ENCODE assay signal across 11 cellular contexts in genomic region chr1:26540346-26540745, GRCh38. TPM values are rescaled to one million over a fixed set of nuclear protein-coding genes. Genes with fewer than 3 reads are reported as not detected.
DNase-seq lines count a peak whose midpoint lies in the region; ATAC-seq and TF ChIP-seq lines count a peak whose summit lies in the region.
"Had no signal": no experiment of that assay in that cellular context is flagged by ENCODE, and none has a peak within 500 bp of the region (broad histone marks: within the 10 kb centered on the region; RNA-seq: fewer than 3 reads in every experiment).

No MANE protein-coding gene starts in this region.

- H3K9me2 ChIP-seq in Loucy (replicated peaks; ENCODE audit: low read depth, low read length) = no peaks in the 10 kb centered on the region

- no peaks in the 10 kb centered on the region for H4K20me1 ChIP-seq in Loucy (ENCODE audit: insufficient read depth, low read length, poor library complexity, severe bottlenecking)

- peak overlapping the region; percentile 28 for H3K4me3 ChIP-seq in CD8-positive, alpha-beta memory T cell (ENCODE audit: low read length)
- no peak overlapping the region for H3K4me3 ChIP-seq in Loucy (ENCODE audit: low read length, poor library complexity, severe bottlenecking)
- H3K4me3 ChIP-seq: gastrocnemius medialis had no signal

- H3K27ac ChIP-seq in CD8-positive, alpha-beta memory T cell (ENCODE audit: low read depth, low read length) = no peak overlapping the region
- H3K27ac ChIP-seq: gastrocnemius medialis had no signal

- no peak for ATAC-seq in activated naive CD8-positive, alpha-beta T cell treated with anti-CD3 and anti-CD28 coated beads, Interleukin-2, amount 10 ng/mL, durations not matched to agents 7 days and 5 days (ENCODE audit: low read depth)
- no peak for ATAC-seq in GM21528 (IDR thresholded peaks at IDR 0.05; ENCODE audit: low FRiP score, unreplicated experiment)
- ATAC-seq: gastrocnemius medialis had no signal

- no peaks in the 10 kb centered on the region for H3K36me3 Mint-ChIP-seq in CD8-positive, alpha-beta memory T cell
- peaks cover 10% of the 10 kb centered on the region for H3K36me3 Mint-ChIP-seq in activated naive CD8-positive, alpha-beta T cell treated with anti-CD3 and anti-CD28 coated beads, Interleukin-2, amount 10 ng/mL, durations not matched to agents 7 days and 5 days
- H3K36me3 Mint-ChIP-seq in neural crest cell (ENCODE audit: low read depth) = peaks cover 5% of the 10 kb centered on the region

- no peak overlapping the region for H2AFZ ChIP-seq in Loucy (ENCODE audit: low read length)

- CTCF ChIA-PET in CD8-positive, alpha-beta memory T cell (lab: Charles Lee) = interaction anchor here (1.1 to 6.4 kb wide), 10 partner anchors 8 to 293 kb away, joined by 4 to 54 read pairs (median 10); partner anchors contain the start of genes PIGV and RPS6KA1

- no peaks in the 10 kb centered on the region for H3K27me3 ChIP-seq in CD8-positive, alpha-beta memory T cell (ENCODE audit: insufficient read depth, low read length, poor library complexity, severe bottlenecking)
- no peaks in the 10 kb centered on the region for H3K27me3 ChIP-seq in Loucy (ENCODE audit: insufficient read depth, low read length, poor library complexity, severe bottlenecking)
- H3K27me3 ChIP-seq: gastrocnemius medialis had no signal

- H3F3A ChIP-seq in Loucy (ENCODE audit: low read depth) = 0 out of 2 replicates have a peak, but pooled peaks cover 8% of the 10 kb centered on the region

- peaks cover 0 to 1% of the 10 kb centered on the region in 2 donors for H3K27me3 Mint-ChIP-seq in CD8-positive, alpha-beta memory T cell
- no peaks in the 10 kb centered on the region for H3K27me3 Mint-ChIP-seq in activated naive CD8-positive, alpha-beta T cell treated with anti-CD3 and anti-CD28 coated beads, Interleukin-2, amount 10 ng/mL, durations not matched to agents 7 days and 5 days
- H3K27me3 Mint-ChIP-seq in neural crest cell (ENCODE audit: low read depth) = no peaks in the 10 kb centered on the region

- H3K4me1 ChIP-seq in CD8-positive, alpha-beta memory T cell (ENCODE audit: insufficient read depth, low read length) = peaks cover 84% of the 10 kb centered on the region
- peaks cover 48% of the 10 kb centered on the region for H3K4me1 ChIP-seq in Loucy (ENCODE audit: insufficient read depth, low read length, poor library complexity, severe bottlenecking)

- H3K9ac ChIP-seq in Loucy (ENCODE audit: low read depth, low read length, poor library complexity, severe bottlenecking) = peak overlapping the region; percentile 29

- no peak for TF ChIP-seq CTCF in Loucy (conservative IDR thresholded peaks at IDR 0.05; ENCODE audit: low read length)
- no peak for TF ChIP-seq CTCF in neural crest cell (conservative IDR thresholded peaks at IDR 0.05)

- peaks cover 68 to 84% (median 76%) of the 10 kb centered on the region in 3 donors for H3K4me1 Mint-ChIP-seq in CD8-positive, alpha-beta memory T cell
- H3K4me1 Mint-ChIP-seq in activated naive CD8-positive, alpha-beta T cell treated with anti-CD3 and anti-CD28 coated beads, Interleukin-2, amount 10 ng/mL, durations not matched to agents 7 days and 5 days = peaks cover 66% of the 10 kb centered on the region
- peaks cover 46% of the 10 kb centered on the region for H3K4me1 Mint-ChIP-seq in neural crest cell

- H3K4me3 Mint-ChIP-seq in CD8-positive, alpha-beta memory T cell = peak overlapping the region in 6 of 7 donors; percentile 59 to 83 (median 62)
- H3K4me3 Mint-ChIP-seq in activated naive CD8-positive, alpha-beta T cell treated with anti-CD3 and anti-CD28 coated beads, Interleukin-2, amount 10 ng/mL, durations not matched to agents 7 days and 5 days = peak overlapping the region; percentile 72
- no peak overlapping the region for H3K4me3 Mint-ChIP-seq in neural crest cell

- H3K36me3 ChIP-seq in CD8-positive, alpha-beta memory T cell (ENCODE audit: insufficient read depth, low read length) = no peaks in the 10 kb centered on the region
- H3K36me3 ChIP-seq in Loucy (ENCODE audit: insufficient read depth, low read length) = no peaks in the 10 kb centered on the region
- H3K36me3 ChIP-seq: gastrocnemius medialis had no signal

- POLR2A ChIA-PET in CD8-positive, alpha-beta memory T cell (lab: Charles Lee) = interaction anchor here (2.0 kb wide), 1 partner anchor 10 kb away, joined by 8 read pairs; the partner anchor contains the start of gene RPS6KA1
- POLR2A ChIA-PET in activated naive CD8-positive, alpha-beta T cell treated with anti-CD3 and anti-CD28 coated beads, Interleukin-2, amount 10 ng/mL, durations not matched to agents 7 days and 5 days (lab: Charles Lee) = interaction anchor here (1.0 to 5.9 kb wide), 4 partner anchors 10 to 247 kb away, joined by 4 to 67 read pairs (median 16); partner anchors contain the start of genes PIGV and RPS6KA1

- no peak for DNase-seq in CD8-positive, alpha-beta memory T cell
- no peak for DNase-seq in activated naive CD8-positive, alpha-beta T cell treated with anti-CD3 and anti-CD28 coated beads, Interleukin-2, amount 10 ng/mL, durations not matched to agents 7 days and 5 days
- no peak for DNase-seq in neural crest cell (ENCODE audit: low read depth, low spot score)
- no peak for DNase-seq in NCI-H2029 treated with DMSO at 0.1 percent for 48 hours (lab: John Stamatoyannopoulos, UW)
- no peak for DNase-seq in NCI-H2227 (lab: John Stamatoyannopoulos, UW; ENCODE audit: unreplicated experiment)
- DNase-seq in stimulated activated naive CD4-positive, alpha-beta T cell treated with Interleukin-2 at 50 U/mL for 16 hours (lab: John Stamatoyannopoulos, UW) = no peak
- DNase-seq: gastrocnemius medialis; nucleus accumbens; stimulated activated CD4-positive, alpha-beta T cell treated with anti-CD3 and anti-CD28 coated beads, Interleukin-12 subunit alpha, Interleukin-12 subunit beta, amount 100 ng/mL, for 4 hours had no signal

- H3K9me3 Mint-ChIP-seq in CD8-positive, alpha-beta memory T cell = no peaks in the 10 kb centered on the region
- H3K9me3 Mint-ChIP-seq in activated naive CD8-positive, alpha-beta T cell treated with anti-CD3 and anti-CD28 coated beads, Interleukin-2, amount 10 ng/mL, durations not matched to agents 7 days and 5 days = no peaks in the 10 kb centered on the region
- no peaks in the 10 kb centered on the region for H3K9me3 Mint-ChIP-seq in neural crest cell

- peak overlapping the region; percentile 90 to 96 (median 94) for H3K27ac Mint-ChIP-seq in CD8-positive, alpha-beta memory T cell
- H3K27ac Mint-ChIP-seq in activated naive CD8-positive, alpha-beta T cell treated with anti-CD3 and anti-CD28 coated beads, Interleukin-2, amount 10 ng/mL, durations not matched to agents 7 days and 5 days = peak overlapping the region; percentile 88
- H3K27ac Mint-ChIP-seq in neural crest cell (ENCODE audit: unreplicated experiment) = peak overlapping the region; percentile 91

- H3K4me2 ChIP-seq in Loucy (ENCODE audit: low read depth, low read length, poor library complexity, severe bottlenecking) = no peak overlapping the region

- H3K9me3 ChIP-seq in CD8-positive, alpha-beta memory T cell (ENCODE audit: low read length) = no peaks in the 10 kb centered on the region
- no peaks in the 10 kb centered on the region for H3K9me3 ChIP-seq in Loucy (ENCODE audit: insufficient read depth, low read depth, low read length)
- H3K9me3 ChIP-seq: gastrocnemius medialis had no signal

- peaks cover 19% of the 10 kb centered on the region; the same call in 1 of the 2 replicates for H3K79me2 ChIP-seq in Loucy (ENCODE audit: insufficient read depth, low read length)

RNA-seq across cellular contexts. Expression of gene RPS6KA1, which starts 10.8 kb away (rescaled TPM):
- 100 to 1,000 TPM; 187 to 189 TPM for total RNA-seq in CD8-positive, alpha-beta memory T cell
- 193 TPM for polyA plus RNA-seq in CD8-positive, alpha-beta memory T cell
- 100 to 1,000 TPM; 138 to 153 TPM for total RNA-seq in activated naive CD8-positive, alpha-beta T cell treated with anti-CD3 and anti-CD28 coated beads, Interleukin-2, amount 10 ng/mL, durations not matched to agents 7 days and 5 days
- 41.6 and 43.8 TPM in 2 replicates for total RNA-seq in neural crest cell
